Comparison of ENCODE assay signal across 8 cellular contexts in the genomic region with DNA sequence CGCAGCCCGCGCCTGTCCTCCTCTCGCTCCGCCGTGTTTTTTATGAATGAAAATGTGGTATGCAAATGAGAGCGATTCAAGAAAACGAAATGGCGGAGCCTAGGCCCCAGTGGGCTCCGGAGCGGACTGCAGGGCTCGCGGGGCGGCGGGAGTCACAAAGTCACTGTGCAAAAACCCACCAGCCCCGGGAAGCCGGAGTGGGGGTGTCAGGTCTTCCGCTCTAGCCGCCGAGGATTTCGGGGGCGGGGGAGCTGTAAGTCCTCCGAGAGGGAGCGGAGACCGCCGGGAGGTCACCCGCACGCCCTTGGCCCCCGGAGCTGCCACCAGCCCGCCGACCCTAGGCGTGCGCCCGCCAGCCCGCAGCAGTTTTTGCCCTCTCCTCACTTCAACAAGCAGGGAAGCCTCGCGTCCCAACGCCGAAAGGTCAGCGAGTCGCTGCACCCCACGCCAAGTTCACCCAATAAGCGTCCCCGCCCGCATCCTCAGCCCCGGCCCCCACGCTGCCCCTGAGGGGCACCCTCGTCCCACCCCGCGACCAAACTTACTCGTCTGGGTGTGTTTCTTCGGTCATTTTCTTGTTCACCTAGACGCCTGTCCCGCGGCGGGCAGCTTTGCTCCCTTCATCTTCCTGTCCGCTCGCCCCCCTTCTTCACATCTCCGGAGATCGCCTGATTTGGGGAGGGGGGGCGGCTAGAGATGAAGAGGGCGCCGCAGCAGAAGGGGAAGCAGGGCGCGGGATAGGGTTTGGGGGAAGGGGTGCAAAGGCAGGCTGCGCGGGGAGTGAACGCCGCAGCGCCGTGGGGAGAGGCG.
DNase-seq lines count a peak whose midpoint lies in the region; ATAC-seq and TF ChIP-seq lines count a peak whose summit lies in the region.

No MANE protein-coding gene starts in this region.

- H3K4me3 ChIP-seq in mucosa of stomach (ENCODE audit: low read length), result peak overlapping the region; percentile 44
- peak overlapping the region; percentile 76 to 94 (median 77) for H3K4me3 ChIP-seq in subcutaneous abdominal adipose tissue (ENCODE audit: low read depth in 1 of 5, low read length in 5 of 5)

- H3K4me1 ChIP-seq in mucosa of stomach (ENCODE audit: control insufficient read depth, insufficient read depth, low read length) (peaks cover 23% of the 10 kb centered on the region), subcutaneous abdominal adipose tissue (ENCODE audit: control insufficient read depth in 5 of 5, insufficient read depth in 5 of 5, low read length in 5 of 5) (peaks cover 0 to 41% (median 28%) of the 10 kb centered on the region in 5 donors)

- H3K36me3 ChIP-seq in mucosa of stomach (ENCODE audit: control insufficient read depth, insufficient read depth, low read length) (no peaks in the 10 kb centered on the region), subcutaneous abdominal adipose tissue (ENCODE audit: control insufficient read depth in 5 of 5, insufficient read depth in 5 of 5, low read length in 5 of 5) (no peaks in the 10 kb centered on the region)

- no peak for TF ChIP-seq POLR2A in erythroblast (IDR thresholded peaks at IDR 0.05; ENCODE audit: low read length)

- ATAC-seq in HG03045 (IDR thresholded peaks at IDR 0.05; ENCODE audit: unreplicated experiment), result peak; percentile 33

- H3K9ac ChIP-seq in mucosa of stomach (ENCODE audit: low read length) (peak overlapping the region; percentile 97), subcutaneous abdominal adipose tissue (ENCODE audit: low read length in 5 of 5) (peak overlapping the region in 4 of 5 donors; percentile 72 to 85 (median 75))

- H3K27me3 ChIP-seq in mucosa of stomach (ENCODE audit: control insufficient read depth, insufficient read depth, low read length), result no peaks in the 10 kb centered on the region
- H3K27me3 ChIP-seq in subcutaneous abdominal adipose tissue (ENCODE audit: control insufficient read depth in 5 of 5, insufficient read depth in 4 of 5, low read length in 5 of 5), result no peaks in the 10 kb centered on the region

- H3K9me3 ChIP-seq in mucosa of stomach (ENCODE audit: control insufficient read depth, low read length) (no peaks in the 10 kb centered on the region), subcutaneous abdominal adipose tissue (ENCODE audit: control insufficient read depth in 5 of 5, low read length in 5 of 5) (no peaks in the 10 kb centered on the region)

- H3K27ac ChIP-seq in subcutaneous abdominal adipose tissue (ENCODE audit: low read depth, low read length), result peak overlapping the region; percentile 90

- DNase-seq in SKM-1 treated with dmso at 0.1 percent for 144 hours (lab: John Stamatoyannopoulos, UW; ENCODE audit: unreplicated experiment) (peak; percentile 36), SKM-1 (lab: John Stamatoyannopoulos, UW; ENCODE audit: unreplicated experiment) (no peak), NCI-H226 (peak; percentile 20), activated T-cell treated with anti-CD3 and anti-CD28 coated beads for 24 hours (ENCODE audit: low read depth) (peak; percentile 36), erythroblast (lab: John Stamatoyannopoulos, UW) (peak; percentile 69 to 75)
